Comparison of ENCODE assay signal across 17 cellular contexts in the genomic region with DNA sequence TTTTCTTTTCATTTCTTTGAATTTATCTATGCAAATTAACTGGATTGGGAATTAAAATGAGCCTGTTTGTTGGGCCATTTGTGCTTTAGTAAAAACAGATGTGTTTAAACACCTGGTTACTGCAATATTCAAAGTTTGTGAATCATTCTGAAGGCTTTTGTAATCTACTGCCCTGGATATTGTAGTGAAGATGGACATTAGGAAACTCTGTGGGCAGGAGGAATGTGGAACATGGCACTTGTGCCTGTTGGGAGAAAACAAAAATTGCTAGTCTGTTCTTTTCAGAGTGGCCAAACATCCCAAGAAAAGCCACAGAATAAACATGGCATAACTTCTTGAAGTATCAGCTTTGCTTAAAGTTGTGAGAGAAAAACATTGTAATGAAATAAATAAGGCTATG.
DNase-seq lines count a peak whose midpoint lies in the region; ATAC-seq, FAIRE-seq and TF ChIP-seq lines count a peak whose summit lies in the region.
"Had no signal": no experiment of that assay in that cellular context is flagged by ENCODE, and none has a peak within 500 bp of the region (broad histone marks: within the 10 kb centered on the region; RNA-seq: fewer than 3 reads in every experiment).

No MANE protein-coding gene starts in this region.

- FAIRE-seq in urothelium cell line (lab: Jason Lieb, UNC): no peak

- ATAC-seq in HG03354 (IDR thresholded peaks at IDR 0.05; ENCODE audit: poor library complexity, severe bottlenecking, unreplicated experiment): no peak
- ATAC-seq: activated CD8-positive, alpha-beta T cell treated with anti-CD3 and anti-CD28 coated beads for 36 hours; left lobe of liver; naive thymus-derived CD4-positive, alpha-beta T cell had no signal

- in situ Hi-C loops in astrocyte of the cerebellum (cut with HindIII; ENCODE audit: low sequenced_read_pairs): no loop called here

- no peak overlapping the region for H3K4me3 ChIP-seq in astrocyte of the cerebellum (ENCODE audit: low read depth, low read length)
- H3K4me3 ChIP-seq: uterus had no signal

- DNase-seq in HS-5 (ENCODE audit: low read depth) (peak; percentile 57), astrocyte of the cerebellum (ENCODE audit: low read depth) (peak; percentile 71), foreskin melanocyte (peak; percentile 49), urothelium cell line (ENCODE audit: low spot score) (peak; percentile 10), 8988T (no peak)
- DNase-seq in activated CD4-positive, alpha-beta T cell treated with anti-CD3 and anti-CD28 coated beads for 1 hour: no peak
- DNase-seq: activated CD8-positive, alpha-beta T cell treated with anti-CD3 and anti-CD28 coated beads for 36 hours; Caco-2; central memory CD4-positive, alpha-beta T cell; naive thymus-derived CD4-positive, alpha-beta T cell; NCI-H2029 treated with DMSO at 0.1 percent for 48 hours; NK-92 treated with Interleukin-12 subunit alpha and Interleukin-12 subunit beta, amount 100 ng/mL, for 24 hours; SIG-M5; stimulated activated CD4-positive, alpha-beta T cell treated with anti-CD3 and anti-CD28 coated beads, Interleukin-4, amount 100 ng/mL, for 1 hour; uterus had no signal

- no peak for TF ChIP-seq CTCF in astrocyte of the cerebellum (IDR thresholded peaks at IDR 0.05; ENCODE audit: low read depth, low read length, missing control alignments)

Comparison
In these comparisons a context has a peak if more than half of its experiments do, and no peak if none do; other contexts are left out.
1. DNase-seq: peak in HS-5 (single experiment), astrocyte of the cerebellum (single experiment), foreskin melanocyte (single experiment) and urothelium cell line (single experiment); none in 8988T (single experiment) and activated CD4-positive, alpha-beta T cell treated with anti-CD3 and anti-CD28 coated beads for 1 hour (single experiment).